9 cellular contexts compared by ENCODE assay signal in genomic region chr4:90357117-90357710, GRCh38.
DNase-seq lines count a peak whose midpoint lies in the region; ATAC-seq and TF ChIP-seq lines count a peak whose summit lies in the region.
"Had no signal": no experiment of that assay in that cellular context is flagged by ENCODE, and none has a peak within 500 bp of the region (broad histone marks: within the 10 kb centered on the region; RNA-seq: fewer than 3 reads in every experiment).

No MANE protein-coding gene starts in this region.

- H3K4me1 ChIP-seq in HCT116 (ENCODE audit: control insufficient read depth in 1 of 2, insufficient read depth in 2 of 2, low read length in 2 of 2), result no peaks in the 10 kb centered on the region

- intact Hi-C loops in Calu3 (cut with micrococcal nuclease; ENCODE audit: unreplicated experiment) (loop anchor here (2.0 to 5.0 kb wide), 2 partner anchors 760 to 1145 kb away; no protein-coding TSS in a partner anchor), HCT116 (cut with micrococcal nuclease) (loop anchor here (10.0 kb wide), 2 partner anchors 1698 to 1808 kb away; no protein-coding TSS in a partner anchor)

- no peaks in the 10 kb centered on the region for H3K79me2 ChIP-seq in HCT116 (ENCODE audit: insufficient read depth, low read length)

- BruUV-seq in Calu3 (replicated peaks; lab: Mats Ljungman, UMichigan) (no TSS peak), HCT116 (replicated peaks; lab: Mats Ljungman, UMichigan) (no TSS peak)

- TF ChIP-seq CTCF in Calu3 (IDR thresholded peaks at IDR 0.05; ENCODE audit: unreplicated experiment), result peak; percentile 42
- TF ChIP-seq CTCF in HCT116 (IDR thresholded peaks at IDR 0.05 in 2 of 3, conservative IDR thresholded peaks at IDR 0.05 in 1 of 3; ENCODE audit: borderline replicate concordance in 1 of 3, insufficient read depth in 1 of 3, low read depth in 2 of 3, low read length in 2 of 3), result peak; percentile 41 to 81 (median 52); a peak in 5 of 6 replicates
- peak; percentile 69 for TF ChIP-seq CTCF in choroid plexus epithelial cell (conservative IDR thresholded peaks at IDR 0.05; ENCODE audit: low read depth, low read length)
- TF ChIP-seq CTCF in nephron progenitor cell (IDR thresholded peaks at IDR 0.05), result peak; percentile 56

- RAD21 ChIA-PET in HCT116 (lab: Charles Lee; ENCODE audit: low non-redundant PET in 1 of 2, low total read pairs in 2 of 2, uncharacterized antibody in 2 of 2, unreplicated experiment in 2 of 2), result no interaction called here

- DNase-seq in Calu3 (no peak), HCT116 (ENCODE audit: low read depth, low spot score) (peak; percentile 74), NCI-H69 (lab: John Stamatoyannopoulos, UW) (peak; percentile 63), choroid plexus epithelial cell (ENCODE audit: low read depth) (peak; percentile 91), nephron progenitor cell (no peak)
- DNase-seq in activated CD4-positive, alpha-beta T cell treated with anti-CD3 and anti-CD28 coated beads for 4 hours, result no peak

- CTCF ChIA-PET in Calu3 (lab: Charles Lee), result no interaction called here
- CTCF ChIA-PET in HCT116 (lab: Charles Lee), result interaction anchor here (1.7 kb wide), 1 partner anchor 10 kb away, joined by 9 read pairs; no protein-coding TSS in a partner anchor

- H3K9ac ChIP-seq in HCT116 (ENCODE audit: low read length), result no peak overlapping the region

- H3K4me2 ChIP-seq in HCT116 (ENCODE audit: low read length), result peak overlapping the region; percentile 33; the same call in 1 of the 2 replicates

- H3K27ac ChIP-seq in HCT116 (ENCODE audit: low read depth, low read length), result no peak overlapping the region
- H3K27ac ChIP-seq: neutrophil had no signal

- H3K4me3 Mint-ChIP-seq in Calu3 (ENCODE audit: low read depth, unreplicated experiment) (no peak overlapping the region), nephron progenitor cell (no peak overlapping the region)

- H3K36me3 Mint-ChIP-seq in Calu3 (ENCODE audit: insufficient read depth, unreplicated experiment) (no peaks in the 10 kb centered on the region), nephron progenitor cell (ENCODE audit: low read depth) (no peaks in the 10 kb centered on the region)

- no peaks in the 10 kb centered on the region for H3K9me3 Mint-ChIP-seq in Calu3 (ENCODE audit: low read depth, unreplicated experiment)
- H3K9me3 Mint-ChIP-seq in nephron progenitor cell, result no peaks in the 10 kb centered on the region

- H3K36me3 ChIP-seq in HCT116 (ENCODE audit: control insufficient read depth in 1 of 2, insufficient read depth in 2 of 2, low read length in 2 of 2), result no peaks in the 10 kb centered on the region
- H3K36me3 ChIP-seq: neutrophil had no signal

- POLR2A ChIA-PET in HCT116 (lab: Charles Lee), result no interaction called here

- ATAC-seq in HCT116, result peak; percentile 68
- ATAC-seq in HG03280 (IDR thresholded peaks at IDR 0.05; ENCODE audit: unreplicated experiment), result no peak
- ATAC-seq in HG03025 (IDR thresholded peaks at IDR 0.05; ENCODE audit: low FRiP score, unreplicated experiment), result no peak

- H2AFZ ChIP-seq in HCT116 (ENCODE audit: low read depth, low read length, poor library complexity, severe bottlenecking), result peak overlapping the region; percentile 92

- no peak overlapping the region; a peak in 1 of 4 replicates for H3K4me3 ChIP-seq in HCT116 (replicated peaks in 1 of 2; ENCODE audit: low read depth in 1 of 2, low read length in 2 of 2)
- peak overlapping the region; percentile 3 for H3K4me3 ChIP-seq in choroid plexus epithelial cell (ENCODE audit: low read depth, low read length)

- H3K27me3 Mint-ChIP-seq in Calu3 (ENCODE audit: unreplicated experiment) (no peaks in the 10 kb centered on the region), nephron progenitor cell (ENCODE audit: low read depth, poor library complexity) (no peaks in the 10 kb centered on the region)

- H4K20me1 ChIP-seq in HCT116 (ENCODE audit: insufficient read depth), result no peaks in the 10 kb centered on the region

- TF ChIP-seq POLR2A in HCT116 (IDR thresholded peaks at IDR 0.05; ENCODE audit: borderline replicate concordance, extremely low read depth, insufficient read depth, insufficient read length), result no peak

- TF ChIP-seq RAD21 in HCT116 (IDR thresholded peaks at IDR 0.05; ENCODE audit: low read depth), result peak; percentile 86

- no peaks in the 10 kb centered on the region for H3K9me2 ChIP-seq in HCT116 (ENCODE audit: insufficient read depth)

- no peaks in the 10 kb centered on the region for H3K27me3 ChIP-seq in HCT116 (ENCODE audit: insufficient read depth, low read length)
- H3K27me3 ChIP-seq: neutrophil had no signal

- H3K27ac Mint-ChIP-seq in Calu3 (ENCODE audit: unreplicated experiment) (no peak overlapping the region), nephron progenitor cell (no peak overlapping the region)

- H3K4me1 Mint-ChIP-seq in Calu3 (ENCODE audit: low read depth, unreplicated experiment), result no peaks in the 10 kb centered on the region
- H3K4me1 Mint-ChIP-seq in nephron progenitor cell, result no peaks in the 10 kb centered on the region

- H3K9me3 ChIP-seq in HCT116 (ENCODE audit: control insufficient read depth in 1 of 2, insufficient read depth in 1 of 2, low read depth in 1 of 2, low read length in 2 of 2), result no peaks in the 10 kb centered on the region
- H3K9me3 ChIP-seq: neutrophil had no signal

TF ChIP-seq in HCT116, 20 proteins besides CTCF, POLR2A, EP300 and RAD21:
- TF ChIP-seq REST (IDR thresholded peaks at IDR 0.05; ENCODE audit: low read depth), result no peak
- TF ChIP-seq ELF1 (IDR thresholded peaks at IDR 0.05; ENCODE audit: borderline replicate concordance, low read depth), result 0 out of 2 replicates have a peak, but pooled peaks have one; percentile 12
- TF ChIP-seq SP1 (IDR thresholded peaks at IDR 0.05; ENCODE audit: low read depth), result no peak
- TF ChIP-seq ZFX (IDR thresholded peaks at IDR 0.05), result no peak
- TF ChIP-seq SRF (IDR thresholded peaks at IDR 0.05; ENCODE audit: low read depth), result no peak
- no peak for TF ChIP-seq MAX (IDR thresholded peaks at IDR 0.05)
- no peak for TF ChIP-seq CBX3 (IDR thresholded peaks at IDR 0.05; ENCODE audit: low read depth)
- 0 out of 2 replicates have a peak, but pooled peaks have one; percentile 15 for TF ChIP-seq EGR1 (IDR thresholded peaks at IDR 0.05; ENCODE audit: low read depth)
- no peak for TF ChIP-seq TCF7L2 (IDR thresholded peaks at IDR 0.05; ENCODE audit: borderline replicate concordance, extremely low read depth, insufficient read depth, insufficient read length)

Comparison
In these comparisons a context has a peak if more than half of its experiments do, and no peak if none do; other contexts are left out.
1. DNase-seq: peak in HCT116 (single experiment), NCI-H69 (single experiment) and choroid plexus epithelial cell (single experiment); none in Calu3 (single experiment), nephron progenitor cell (single experiment) and activated CD4-positive, alpha-beta T cell treated with anti-CD3 and anti-CD28 coated beads for 4 hours (0 of 2).
2. Peak in every context shown above with its lines, with median percentiles within 50 percentile points of each other: CTCF ChIP-seq.